Comparison of ENCODE assay signal across 8 cellular contexts in genomic region chr14:89417111-89417468, GRCh38. TPM values are rescaled to one million over a fixed set of nuclear protein-coding genes. Genes with fewer than 3 reads are reported as not detected.
DNase-seq lines count a peak whose midpoint lies in the region; ATAC-seq, FAIRE-seq and TF ChIP-seq lines count a peak whose summit lies in the region.

Gene FOXN3, minus strand, starts transcription at chr14:89417233. Its CDS starts 4,757 bp downstream, at chr14:89412476.

- peak within 1 kb of the TSS; percentile 98 for H3K27ac Mint-ChIP-seq in activated T-cell treated with anti-CD3 and anti-CD28 coated beads, Interleukin-2, amount 50 U/mL, for 24 hours

- H3K56ac ChIP-seq in IMR-90 (ENCODE audit: extremely low read depth, insufficient read depth, low read length): peak within 1 kb of the TSS; percentile 52

- peaks cover 27 to 60% of the 10 kb centered on the region in 2 experiments for H3K79me1 ChIP-seq in IMR-90 (ENCODE audit: low read depth in 1 of 2, low read length in 2 of 2)

- H3K4me2 ChIP-seq in IMR-90 (ENCODE audit: low read depth, low read length) (peak within 1 kb of the TSS; percentile 95), PC-3 (ENCODE audit: low read length) (peak within 1 kb of the TSS; percentile 99)

- CTCF ChIA-PET in IMR-90 (lab: Yijun Ruan, JAX): no interaction called here
- CTCF ChIA-PET in PC-3 (lab: Charles Lee): no interaction called here

- peak within 1 kb of the TSS; percentile 94 for H2AK5ac ChIP-seq in IMR-90 (ENCODE audit: low read depth, low read length)

- POLR2A ChIA-PET in IMR-90 (lab: Charles Lee; ENCODE audit: unreplicated experiment): no interaction called here
- POLR2A ChIA-PET in PC-3 (lab: Charles Lee; ENCODE audit: unreplicated experiment): no interaction called here

- H3K4ac ChIP-seq in IMR-90 (ENCODE audit: low read depth, low read length): peak within 1 kb of the TSS; percentile 93

- H3K79me2 ChIP-seq in PC-3 (ENCODE audit: low read length): peaks cover 8% of the 10 kb centered on the region; the same call in 1 of the 2 replicates

- H4K8ac ChIP-seq in IMR-90 (ENCODE audit: low read depth in 2 of 2, low read length in 2 of 2): peak within 1 kb of the TSS; percentile 97 to 98

- peaks cover 5% of the 10 kb centered on the region for H4K20me1 ChIP-seq in IMR-90 (ENCODE audit: insufficient read depth, low read length)
- no peaks in the 10 kb centered on the region for H4K20me1 ChIP-seq in PC-3 (ENCODE audit: low read length)

- H3K36me3 Mint-ChIP-seq in activated T-cell treated with anti-CD3 and anti-CD28 coated beads, Interleukin-2, amount 50 U/mL, for 24 hours (ENCODE audit: low read depth): peaks cover 58% of the 10 kb centered on the region

- H3K14ac ChIP-seq in IMR-90 (replicated peaks; ENCODE audit: low read depth, low read length): peak within 1 kb of the TSS; percentile 90

- dilution Hi-C loops in IMR-90 (cut with HindIII; ENCODE audit: low sequenced_read_pairs, unreplicated experiment): no loop called here

- H3K9me1 ChIP-seq in IMR-90 (ENCODE audit: insufficient read depth, low read length): peaks cover 7% of the 10 kb centered on the region

- H3K27me3 Mint-ChIP-seq in activated T-cell treated with anti-CD3 and anti-CD28 coated beads, Interleukin-2, amount 50 U/mL, for 24 hours: no peaks in the 10 kb centered on the region

- peak within 1 kb of the TSS; percentile 93 for H4K5ac ChIP-seq in IMR-90 (ENCODE audit: low read depth, low read length)

- FAIRE-seq in D721Med (lab: Jason Lieb, UNC): no peak

- WGBS in IMR-90 (ENCODE audit: extremely low coverage in 2 of 2, insufficient read length in 1 of 2), 2 experiments: 1% methylated on average over 14 of the region's 48 CpGs; no CpG with 5 or more reads in 1 of the 2 experiments
- 1 to 2% methylated on average over 33 to 48 of the region's 48 CpGs for WGBS in esophagus, 2 donors

- H2AK9ac ChIP-seq in IMR-90 (replicated peaks; ENCODE audit: low read depth, low read length, poor library complexity): peak within 1 kb of the TSS; percentile 96

- peak within 1 kb of the TSS; percentile 50 for H2BK20ac ChIP-seq in IMR-90 (ENCODE audit: low read depth, low read length)

- peak within 1 kb of the TSS; percentile 92; the same call in 2 of the 3 replicates for H2BK15ac ChIP-seq in IMR-90 (ENCODE audit: low read depth, low read length)

- in situ Hi-C loops in IMR-90 (cut with MboI; ENCODE audit: low sequenced_read_pairs): no loop called here

- intact Hi-C loops in IMR-90 (cut with micrococcal nuclease): loop anchor here (2.0 to 10.0 kb wide), 7 partner anchors 112 to 494 kb away; no protein-coding TSS in a partner anchor
- intact Hi-C loops in PC-3 (cut with micrococcal nuclease): loop anchor here (1.0 to 10.0 kb wide), 9 partner anchors 90 to 500 kb away; no protein-coding TSS in a partner anchor

- TF ChIP-seq POLR2A in IMR-90 (IDR thresholded peaks at IDR 0.05; ENCODE audit: low read depth, low read length): no peak; the same call in 1 of the 2 replicates

- H2AFZ ChIP-seq in IMR-90 (replicated peaks; ENCODE audit: low read length, poor library complexity) (peak within 1 kb of the TSS; percentile 94), PC-3 (ENCODE audit: low read length) (peak within 1 kb of the TSS; percentile 99)

- peak; percentile 32; the same call in 1 of the 2 replicates for TF ChIP-seq RAD21 in IMR-90 (IDR thresholded peaks at IDR 0.05; ENCODE audit: low read length)

- H3K4me1 ChIP-seq in IMR-90 (ENCODE audit: control insufficient read depth, insufficient read depth, low read length): peaks cover 12% of the 10 kb centered on the region
- peaks cover 28% of the 10 kb centered on the region for H3K4me1 ChIP-seq in PC-3 (ENCODE audit: insufficient read depth, low read length)
- peaks cover 0 to 6% of the 10 kb centered on the region in 2 donors for H3K4me1 ChIP-seq in esophagus (ENCODE audit: control insufficient read depth in 2 of 2, insufficient read depth in 2 of 2, low read length in 1 of 2)
- H3K4me1 ChIP-seq in muscle layer of colon (ENCODE audit: insufficient read depth, low read length): peaks cover 21% of the 10 kb centered on the region

- no TSS peak for BruUV-seq in IMR-90 (replicated peaks; lab: Mats Ljungman, UMichigan)
- BruUV-seq in PC-3 (replicated peaks; lab: Mats Ljungman, UMichigan): no TSS peak

- peak within 1 kb of the TSS; percentile 79 for H2BK5ac ChIP-seq in IMR-90 (ENCODE audit: low read depth, low read length, poor library complexity, severe bottlenecking)

- H2BK120ac ChIP-seq in IMR-90 (ENCODE audit: low read depth, low read length): peak within 1 kb of the TSS; percentile 90

- H3K27ac ChIP-seq in IMR-90 (ENCODE audit: insufficient read depth, low read length) (peak within 1 kb of the TSS; percentile 83), PC-3 (ENCODE audit: low read length) (peak within 1 kb of the TSS; percentile 29), esophagus (ENCODE audit: low read depth in 2 of 2, low read length in 1 of 2) (peak within 1 kb of the TSS; percentile 95 to 98), muscle layer of colon (ENCODE audit: low read depth, low read length) (peak within 1 kb of the TSS; percentile 93)

- H3K9ac ChIP-seq in IMR-90 (ENCODE audit: low read depth, low read length) (peak within 1 kb of the TSS; percentile 95), PC-3 (ENCODE audit: low read length) (peak within 1 kb of the TSS; percentile 72), muscle layer of colon (ENCODE audit: low read length) (peak within 1 kb of the TSS; percentile 87)

- H3K4me3 ChIP-seq in IMR-90 (ENCODE audit: insufficient read depth, low read depth, low read length) (peak within 1 kb of the TSS; percentile 62), PC-3 (ENCODE audit: low read length) (peak within 1 kb of the TSS; percentile 95), esophagus (ENCODE audit: low read depth in 1 of 2, low read length in 2 of 2) (peak within 1 kb of the TSS; percentile 90 to 91), muscle layer of colon (ENCODE audit: low read depth in 1 of 2, low read length in 2 of 2) (peak within 1 kb of the TSS; percentile 85 to 90)

- ATAC-seq in GM21528 (IDR thresholded peaks at IDR 0.05; ENCODE audit: low FRiP score, unreplicated experiment) (peak; percentile 41), IMR-90 (ENCODE audit: low read depth) (peak; percentile 82), PC-3 (peak; percentile 53)

- peak within 1 kb of the TSS; percentile 96 for H4K91ac ChIP-seq in IMR-90 (ENCODE audit: insufficient read depth, low read depth, low read length)

- H3K36me3 ChIP-seq in IMR-90 (ENCODE audit: control insufficient read depth, insufficient read depth, low read length) (peaks cover 7% of the 10 kb centered on the region; the same call in 1 of the 2 replicates), PC-3 (ENCODE audit: low read depth, low read length) (no peaks in the 10 kb centered on the region), esophagus (ENCODE audit: control insufficient read depth in 2 of 2, insufficient read depth in 2 of 2, low read length in 1 of 2) (peaks cover 0 to 6% of the 10 kb centered on the region in 2 donors), muscle layer of colon (ENCODE audit: insufficient read depth, low read length) (peaks cover 2% of the 10 kb centered on the region)

- H3K27me3 ChIP-seq in IMR-90 (ENCODE audit: control insufficient read depth, insufficient read depth, low read length) (no peaks in the 10 kb centered on the region), PC-3 (ENCODE audit: low read length) (no peaks in the 10 kb centered on the region), esophagus (ENCODE audit: control insufficient read depth in 1 of 2, insufficient read depth in 2 of 2, low read length in 2 of 2) (no peaks in the 10 kb centered on the region), muscle layer of colon (ENCODE audit: control insufficient read depth in 1 of 2, insufficient read depth in 2 of 2, low read length in 2 of 2) (no peaks in the 10 kb centered on the region)

- peaks cover 60% of the 10 kb centered on the region for H3K4me1 Mint-ChIP-seq in activated T-cell treated with anti-CD3 and anti-CD28 coated beads, Interleukin-2, amount 50 U/mL, for 24 hours (ENCODE audit: low read depth)

- no peaks in the 10 kb centered on the region for H3K9me2 ChIP-seq in PC-3 (replicated peaks; ENCODE audit: low read length)

- H3F3A ChIP-seq in PC-3 (ENCODE audit: low read length, unreplicated experiment): no peaks in the 10 kb centered on the region

- no peaks in the 10 kb centered on the region for H3K9me3 Mint-ChIP-seq in activated T-cell treated with anti-CD3 and anti-CD28 coated beads, Interleukin-2, amount 50 U/mL, for 24 hours

- DNase-seq in D721Med (ENCODE audit: insufficient read length, low spot score): peak; percentile 77
- DNase-seq in IMR-90: peak; percentile 86
- DNase-seq in PC-3: peak; percentile 90
- peak; percentile 88 for DNase-seq in activated T-cell treated with anti-CD3 and anti-CD28 coated beads, Interleukin-2, amount 50 U/mL, for 24 hours
- DNase-seq in stimulated activated CD8-positive, alpha-beta memory T cell treated with anti-CD3 and anti-CD28 coated beads, Interleukin-7, amount 100 ng/mL, for 1 hour (ENCODE audit: low read depth in 2 of 2): peak; percentile 70 to 74

- peak within 1 kb of the TSS; percentile 94 for H3K23ac ChIP-seq in IMR-90 (ENCODE audit: low read depth, low read length)

- TF ChIP-seq CTCF in D721Med (IDR thresholded peaks at IDR 0.05; ENCODE audit: insufficient read depth, missing control alignments) (no peak), IMR-90 (conservative IDR thresholded peaks at IDR 0.05; ENCODE audit: low read depth, low read length) (no peak), PC-3 (conservative IDR thresholded peaks at IDR 0.05; ENCODE audit: low read depth, low read length) (no peak)

- H3K9me3 ChIP-seq in IMR-90 (ENCODE audit: control insufficient read depth, insufficient read depth, low read length) (no peaks in the 10 kb centered on the region), PC-3 (ENCODE audit: low read length) (no peaks in the 10 kb centered on the region), esophagus (ENCODE audit: control insufficient read depth in 2 of 2, insufficient read depth in 1 of 2, low read depth in 1 of 2, low read length in 1 of 2) (no peaks in the 10 kb centered on the region), muscle layer of colon (ENCODE audit: low read length) (no peaks in the 10 kb centered on the region)

- peak within 1 kb of the TSS; percentile 93 for H3K4me3 Mint-ChIP-seq in activated T-cell treated with anti-CD3 and anti-CD28 coated beads, Interleukin-2, amount 50 U/mL, for 24 hours

- peak within 1 kb of the TSS; percentile 77 for H3K18ac ChIP-seq in IMR-90 (ENCODE audit: low read depth, low read length)

RNA-seq across cellular contexts. Expression of gene FOXN3, which starts in this region (rescaled TPM):
- total RNA-seq in IMR-90 (2012; rRNA removed): 32.5 and 33.7 TPM in 2 replicates
- 22.6 and 23.5 TPM in 2 replicates for polyA plus RNA-seq in IMR-90 (2012; rRNA removed)
- 13.7 and 16.8 TPM in 2 replicates for polyA plus RNA-seq in IMR-90 (2012; cell fraction: cytosol; rRNA removed)
- 13.3 and 17.3 TPM in 2 replicates for polyA plus RNA-seq in IMR-90 (2012; cell fraction: nucleus; rRNA removed; ENCODE audit: low replicate concordance)
- 13.2 and 13.3 TPM in 2 replicates for total RNA-seq in PC-3 (2014; rRNA removed)
- polyA plus RNA-seq in esophagus: 10 to 100 TPM; 10.3 to 14.1 TPM

Comparison
In these comparisons a context has a peak if more than half of its experiments do, and no peak if none do; other contexts are left out.
1. Peak in every context shown above with its lines: DNase-seq, ATAC-seq, H3K4me3 ChIP-seq and H3K27ac ChIP-seq.
2. H3K27ac ChIP-seq: peak in every context shown above with its lines; median percentile 96 in esophagus; 93 in muscle layer of colon; 83 in IMR-90; 29 in PC-3.